ENCODE assay signal across 14 cellular contexts in genomic region chr9:26748449-26749058, GRCh38.
A peak's percentile ranks its signal among the peaks of the same experiment; 100 is the strongest.
DNase-seq lines count a peak whose midpoint lies in the region; TF ChIP-seq lines count a peak whose summit lies in the region.
"Had no signal": no experiment of that assay in that cellular context is flagged by ENCODE, and none has a peak within 500 bp of the region (broad histone marks: within the 10 kb centered on the region; RNA-seq: fewer than 3 reads in every experiment).

No MANE protein-coding gene starts in this region.

- no peak overlapping the region for H3K4me3 Mint-ChIP-seq in nephron progenitor cell

- TF ChIP-seq POLR2A in thyroid gland (IDR thresholded peaks at IDR 0.05): no peak

- WGBS in thyroid gland, 2 donors: 46 to 48% methylated on average over 4 of the region's 4 CpGs

- no peak for DNase-seq in HFF-Myc (ENCODE audit: extremely low read depth, low read depth)
- no peak for DNase-seq in choroid plexus epithelial cell (ENCODE audit: low read depth)
- no peak for DNase-seq in nephron progenitor cell
- DNase-seq in thyroid gland: peak; percentile 20 to 38
- DNase-seq in activated T-cell treated with anti-CD3 and anti-CD28 coated beads, Interleukin-2, amount 50 U/mL, for 1 hour: no peak
- DNase-seq in NCI-H345 (lab: John Stamatoyannopoulos, UW): no peak
- no peak for DNase-seq in DMS79 treated with DMSO at 0.1 percent for 48 hours (lab: John Stamatoyannopoulos, UW)
- DNase-seq: ACHN, NCI-H1417 treated with DMSO at 0.1 percent for 48 hours, NCI-H187 treated with DMSO at 0.1 percent for 48 hours, Peyer's patch had no signal

- no peaks in the 10 kb centered on the region for H3K36me3 ChIP-seq in thyroid gland
- H3K36me3 ChIP-seq: Peyer's patch, SJSA1 had no signal

- H3K36me3 Mint-ChIP-seq in nephron progenitor cell (ENCODE audit: low read depth): no peaks in the 10 kb centered on the region

- H3K27ac ChIP-seq in thyroid gland: no peak overlapping the region
- H3K27ac ChIP-seq: C4-2B, KMS-11, Peyer's patch, SJSA1 had no signal

- no peaks in the 10 kb centered on the region for H3K9me3 ChIP-seq in thyroid gland
- H3K9me3 ChIP-seq: Peyer's patch, SJSA1 had no signal

- H3K4me3 ChIP-seq in HFF-Myc (replicated peaks; ENCODE audit: low read depth, low read length) (no peak overlapping the region), choroid plexus epithelial cell (ENCODE audit: low read depth, low read length) (no peak overlapping the region), thyroid gland (replicated peaks in 1 of 3) (no peak overlapping the region)
- H3K4me3 ChIP-seq: Peyer's patch, SJSA1 had no signal

- peaks cover 4% of the 10 kb centered on the region for H3K9me3 Mint-ChIP-seq in nephron progenitor cell

- H3K27me3 Mint-ChIP-seq in nephron progenitor cell (ENCODE audit: low read depth, poor library complexity): peaks cover 4% of the 10 kb centered on the region

- H3K4me1 ChIP-seq in thyroid gland: no peaks in the 10 kb centered on the region
- H3K4me1 ChIP-seq: Peyer's patch, SJSA1 had no signal

- peaks cover 25% of the 10 kb centered on the region for H3K4me1 Mint-ChIP-seq in nephron progenitor cell

- H3K27ac Mint-ChIP-seq in nephron progenitor cell: peak overlapping the region; percentile 86

- intact Hi-C loops in thyroid gland (cut with DNase I): no loop called here

- H3K27me3 ChIP-seq in thyroid gland: no peaks in the 10 kb centered on the region
- H3K27me3 ChIP-seq: Peyer's patch, SJSA1 had no signal

- TF ChIP-seq CTCF in HFF-Myc (IDR thresholded peaks at IDR 0.05; ENCODE audit: low read depth, low read length, missing control alignments): peak; percentile 10
- peak; percentile 4 for TF ChIP-seq CTCF in choroid plexus epithelial cell (conservative IDR thresholded peaks at IDR 0.05; ENCODE audit: low read depth, low read length)
- peak; percentile 14 for TF ChIP-seq CTCF in nephron progenitor cell (IDR thresholded peaks at IDR 0.05)
- no peak for TF ChIP-seq CTCF in thyroid gland (IDR thresholded peaks at IDR 0.05)

Comparison
In these comparisons a context has a peak if more than half of its experiments do, and no peak if none do; other contexts are left out.
1. DNase-seq: peak in thyroid gland (2 of 2); none in HFF-Myc (single experiment), choroid plexus epithelial cell (single experiment), nephron progenitor cell (single experiment), activated T-cell treated with anti-CD3 and anti-CD28 coated beads, Interleukin-2, amount 50 U/mL, for 1 hour (single experiment), NCI-H345 (single experiment) and DMS79 treated with DMSO at 0.1 percent for 48 hours (single experiment).
2. CTCF ChIP-seq: peak in HFF-Myc (single experiment), choroid plexus epithelial cell (single experiment) and nephron progenitor cell (single experiment); none in thyroid gland (0 of 6).